ENCODE assay signal across 9 cellular contexts in genomic region chr19:1177322-1178114, GRCh38. TPM values are rescaled to one million over a fixed set of nuclear protein-coding genes. Genes with fewer than 3 reads are reported as not detected.
DNase-seq lines count a peak whose midpoint lies in the region; ATAC-seq and TF ChIP-seq lines count a peak whose summit lies in the region.
"Had no signal": no experiment of that assay in that cellular context is flagged by ENCODE, and none has a peak within 500 bp of the region (broad histone marks: within the 10 kb centered on the region; RNA-seq: fewer than 3 reads in every experiment).

No MANE protein-coding gene starts in this region.

- H3K27ac Mint-ChIP-seq in T-helper 17 cell: no peak overlapping the region
- H3K27ac Mint-ChIP-seq: immature natural killer cell had no signal

- peaks cover 9% of the 10 kb centered on the region for H3K79me2 ChIP-seq in trophoblast cell (ENCODE audit: control insufficient read depth, insufficient read depth, low read length, poor library complexity)

- H2BK5ac ChIP-seq in trophoblast cell (ENCODE audit: low read depth, low read length, poor library complexity): no peak overlapping the region

- peaks cover 20 to 22% of the 10 kb centered on the region in 2 experiments for H3K4me1 ChIP-seq in trophoblast cell (ENCODE audit: control insufficient read depth in 1 of 2, insufficient read depth in 2 of 2, low read length in 2 of 2)

- H3K14ac ChIP-seq in trophoblast cell (ENCODE audit: low read length): no peak overlapping the region

- H2BK12ac ChIP-seq in trophoblast cell (ENCODE audit: low read length): peak overlapping the region; percentile 6

- TF ChIP-seq CTCF in NB4 (IDR thresholded peaks at IDR 0.05; ENCODE audit: low read depth, low read length) (no peak), GM13976 (IDR thresholded peaks at IDR 0.05; ENCODE audit: borderline replicate concordance, control extremely low read depth, extremely low read depth, insufficient read depth, missing control alignments) (no peak)

- no peaks in the 10 kb centered on the region for H3K27me3 ChIP-seq in trophoblast cell (ENCODE audit: insufficient read depth, low read length)

- no CpG with 5 or more reads among the region's 25 CpGs for WGBS in trophoblast cell (ENCODE audit: extremely low coverage, insufficient coverage, insufficient read length)

- peaks cover 13% of the 10 kb centered on the region for H3K4me1 Mint-ChIP-seq in T-helper 17 cell

- H3K18ac ChIP-seq in trophoblast cell (ENCODE audit: low read length): no peak overlapping the region

- no peak overlapping the region for H3K4ac ChIP-seq in trophoblast cell (ENCODE audit: low read depth, low read length)

- H3K9ac ChIP-seq in trophoblast cell (ENCODE audit: low read length): no peak overlapping the region

- H3K27ac ChIP-seq in trophoblast cell (ENCODE audit: low read depth, low read length): no peak overlapping the region

- peak; percentile 92 for DNase-seq in CD1c-positive myeloid dendritic cell (ENCODE audit: extremely low spot score)
- peak; percentile 73 for DNase-seq in NB4 (ENCODE audit: low read depth)
- DNase-seq in dermis blood vessel endothelial cell: peak; percentile 84
- DNase-seq in trophoblast cell: peak; percentile 36 to 45
- DNase-seq in cerebellum (ENCODE audit: low spot score): no peak
- no peak for DNase-seq in T-helper 17 cell
- DNase-seq in GM13976 (ENCODE audit: low spot score): no peak
- DNase-seq: immature natural killer cell had no signal

- H3K79me1 ChIP-seq in trophoblast cell (ENCODE audit: low read length): peaks cover 25% of the 10 kb centered on the region

- no peak overlapping the region for H4K12ac ChIP-seq in trophoblast cell (ENCODE audit: low read depth, low read length)

- no peaks in the 10 kb centered on the region for H3K9me3 ChIP-seq in trophoblast cell (ENCODE audit: insufficient read depth, low read depth, low read length)
- H3K9me3 ChIP-seq in T-helper 17 cell (ENCODE audit: control insufficient read depth, low read length, poor library complexity, severe bottlenecking): no peaks in the 10 kb centered on the region

- H3K4me2 ChIP-seq in trophoblast cell (ENCODE audit: low read length): no peak overlapping the region

- H2AFZ ChIP-seq in trophoblast cell (ENCODE audit: insufficient read depth, low read length, poor library complexity): no peak overlapping the region

- H3K23ac ChIP-seq in trophoblast cell (ENCODE audit: low read length): no peak overlapping the region

- in situ Hi-C loops in GM13976 (cut with MboI; ENCODE audit: low sequenced_read_pairs, unreplicated experiment): no loop called here

- ATAC-seq in GM19324 (IDR thresholded peaks at IDR 0.05; ENCODE audit: low FRiP score, unreplicated experiment) (no peak), T-helper 17 cell (no peak)

- peak overlapping the region; percentile 88 for H2AK5ac ChIP-seq in trophoblast cell (ENCODE audit: low read length)

- no peak overlapping the region for H3K4me3 ChIP-seq in NB4 (ENCODE audit: low read depth, low read length)
- no peak overlapping the region for H3K4me3 ChIP-seq in trophoblast cell (ENCODE audit: low read depth, low read length)

- peak overlapping the region; percentile 7 for H2BK120ac ChIP-seq in trophoblast cell (ENCODE audit: insufficient read depth, low read length, poor library complexity)

- no peaks in the 10 kb centered on the region for H3K27me3 Mint-ChIP-seq in T-helper 17 cell

- H4K91ac ChIP-seq in trophoblast cell (ENCODE audit: low read depth, low read length): no peak overlapping the region

- no peaks in the 10 kb centered on the region for H3K36me3 ChIP-seq in trophoblast cell (ENCODE audit: control insufficient read depth in 1 of 2, insufficient read depth in 2 of 2, low read length in 2 of 2)

- H3K36me3 Mint-ChIP-seq in T-helper 17 cell (ENCODE audit: low read depth): peaks cover 6% of the 10 kb centered on the region
- H3K36me3 Mint-ChIP-seq: immature natural killer cell had no signal

- TF ChIP-seq POLR2A in NB4 (IDR thresholded peaks at IDR 0.05; ENCODE audit: extremely low read depth, insufficient read length): no peak

- H3K4me3 Mint-ChIP-seq in T-helper 17 cell: no peak overlapping the region
- H3K4me3 Mint-ChIP-seq: immature natural killer cell had no signal

- H4K8ac ChIP-seq in trophoblast cell (ENCODE audit: low read depth, low read length): no peak overlapping the region

RNA-seq across cellular contexts. Expression of gene SBNO2, which starts 3.5 kb away (rescaled TPM):
- total RNA-seq in dermis blood vessel endothelial cell (37.1 and 52.2 TPM in 2 replicates), cerebellum (6.5 TPM), T-helper 17 cell (100 to 1,000 TPM in 1 of 2 donors, 10 to 100 TPM in 1; 85.4 to 106 TPM)
- 21.2 and 22.5 TPM in 2 replicates for polyA plus RNA-seq in trophoblast cell (2013)

RNA-seq across cellular contexts. Expression of gene STK11, which starts 28.1 kb away (rescaled TPM):
- total RNA-seq in dermis blood vessel endothelial cell (107 and 108 TPM in 2 replicates), cerebellum (27.0 TPM), T-helper 17 cell (10 to 100 TPM; 70.0 to 70.4 TPM)
- 32.9 and 33.1 TPM in 2 replicates for polyA plus RNA-seq in trophoblast cell (2013)

Comparison
In these comparisons a context has a peak if more than half of its experiments do, and no peak if none do; other contexts are left out.
1. DNase-seq: peak in CD1c-positive myeloid dendritic cell (single experiment), NB4 (single experiment), dermis blood vessel endothelial cell (single experiment) and trophoblast cell (2 of 2); none in cerebellum (single experiment), T-helper 17 cell (0 of 3) and GM13976 (single experiment).